Comparison of ENCODE assay signal across 1 cellular context in genomic region chr1:236868625-236869467, GRCh38.
TF ChIP-seq lines count a peak whose summit lies in the region.

No MANE protein-coding gene starts in this region.

TF ChIP-seq in HCT116, 20 proteins besides CTCF, POLR2A, EP300 and RAD21:
- TF ChIP-seq, protein P1, sequence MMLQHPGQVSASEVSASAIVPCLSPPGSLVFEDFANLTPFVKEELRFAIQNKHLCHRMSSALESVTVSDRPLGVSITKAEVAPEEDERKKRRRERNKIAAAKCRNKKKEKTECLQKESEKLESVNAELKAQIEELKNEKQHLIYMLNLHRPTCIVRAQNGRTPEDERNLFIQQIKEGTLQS (IDR thresholded peaks at IDR 0.05), result no peak
- TF ChIP-seq EGR1 (IDR thresholded peaks at IDR 0.05; ENCODE audit: low read depth) (no peak), CBX3 (IDR thresholded peaks at IDR 0.05; ENCODE audit: low read depth) (no peak), ELF1 (IDR thresholded peaks at IDR 0.05; ENCODE audit: borderline replicate concordance, low read depth) (no peak), ZFX (IDR thresholded peaks at IDR 0.05) (no peak), EZH2 (IDR thresholded peaks at IDR 0.05) (no peak), SP1 (IDR thresholded peaks at IDR 0.05; ENCODE audit: low read depth) (no peak), CEBPB (IDR thresholded peaks at IDR 0.05; ENCODE audit: low read depth) (no peak), TCF7L2 (IDR thresholded peaks at IDR 0.05; ENCODE audit: borderline replicate concordance, extremely low read depth, insufficient read depth, insufficient read length) (no peak), ZBTB33 (IDR thresholded peaks at IDR 0.05; ENCODE audit: extremely low read depth, insufficient replicate concordance, low read length) (no peak), EZH2phosphoT487 (IDR thresholded peaks at IDR 0.05; ENCODE audit: borderline replicate concordance) (no peak), YY1 (IDR thresholded peaks at IDR 0.05; ENCODE audit: extremely low read depth, insufficient replicate concordance, low read depth, low read length) (no peak), SRF (IDR thresholded peaks at IDR 0.05; ENCODE audit: low read depth) (no peak), ZNF274 (IDR thresholded peaks at IDR 0.05; ENCODE audit: low read depth, low read length) (no peak)
- TF ChIP-seq, protein P2, sequence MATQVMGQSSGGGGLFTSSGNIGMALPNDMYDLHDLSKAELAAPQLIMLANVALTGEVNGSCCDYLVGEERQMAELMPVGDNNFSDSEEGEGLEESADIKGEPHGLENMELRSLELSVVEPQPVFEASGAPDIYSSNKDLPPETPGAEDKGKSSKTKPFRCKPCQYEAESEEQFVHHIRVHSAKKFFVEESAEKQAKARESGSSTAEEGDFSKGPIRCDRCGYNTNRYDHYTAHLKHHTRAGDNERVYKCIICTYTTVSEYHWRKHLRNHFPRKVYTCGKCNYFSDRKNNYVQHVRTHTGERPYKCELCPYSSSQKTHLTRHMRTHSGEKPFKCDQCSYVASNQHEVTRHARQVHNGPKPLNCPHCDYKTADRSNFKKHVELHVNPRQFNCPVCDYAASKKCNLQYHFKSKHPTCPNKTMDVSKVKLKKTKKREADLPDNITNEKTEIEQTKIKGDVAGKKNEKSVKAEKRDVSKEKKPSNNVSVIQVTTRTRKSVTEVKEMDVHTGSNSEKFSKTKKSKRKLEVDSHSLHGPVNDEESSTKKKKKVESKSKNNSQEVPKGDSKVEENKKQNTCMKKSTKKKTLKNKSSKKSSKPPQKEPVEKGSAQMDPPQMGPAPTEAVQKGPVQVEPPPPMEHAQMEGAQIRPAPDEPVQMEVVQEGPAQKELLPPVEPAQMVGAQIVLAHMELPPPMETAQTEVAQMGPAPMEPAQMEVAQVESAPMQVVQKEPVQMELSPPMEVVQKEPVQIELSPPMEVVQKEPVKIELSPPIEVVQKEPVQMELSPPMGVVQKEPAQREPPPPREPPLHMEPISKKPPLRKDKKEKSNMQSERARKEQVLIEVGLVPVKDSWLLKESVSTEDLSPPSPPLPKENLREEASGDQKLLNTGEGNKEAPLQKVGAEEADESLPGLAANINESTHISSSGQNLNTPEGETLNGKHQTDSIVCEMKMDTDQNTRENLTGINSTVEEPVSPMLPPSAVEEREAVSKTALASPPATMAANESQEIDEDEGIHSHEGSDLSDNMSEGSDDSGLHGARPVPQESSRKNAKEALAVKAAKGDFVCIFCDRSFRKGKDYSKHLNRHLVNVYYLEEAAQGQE (IDR thresholded peaks at IDR 0.05; ENCODE audit: low read depth), result no peak
